Comparison of ENCODE assay signal across 8 cellular contexts in the genomic region with DNA sequence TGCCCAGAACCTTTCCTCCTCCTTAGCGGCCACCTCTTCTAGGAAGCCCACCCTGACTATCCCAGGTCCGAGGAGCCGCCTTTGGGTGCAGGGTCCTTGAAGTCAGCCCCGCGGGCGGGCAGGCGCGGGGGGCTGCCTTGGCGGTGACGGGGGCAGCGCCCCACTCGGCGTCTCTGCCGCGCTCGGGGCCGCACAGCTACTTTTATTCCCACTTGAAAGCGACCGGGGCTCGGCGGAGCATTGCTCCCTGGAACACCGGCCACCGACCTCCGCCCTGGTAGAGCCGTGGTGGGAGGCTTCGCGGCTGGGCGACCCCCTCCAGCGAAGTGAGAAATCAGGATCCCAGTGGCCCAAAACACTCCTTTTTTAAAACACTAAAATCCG. TPM values are rescaled to one million over a fixed set of nuclear protein-coding genes. Genes with fewer than 3 reads are reported as not detected.
DNase-seq lines count a peak whose midpoint lies in the region; ATAC-seq and TF ChIP-seq lines count a peak whose summit lies in the region.

No MANE protein-coding gene starts in this region.

- H3K27me3 ChIP-seq in foreskin keratinocyte, result peaks cover 18% of the 10 kb centered on the region

- peak overlapping the region; percentile 59 for H3K4me3 ChIP-seq in WI38 (ENCODE audit: low read depth, low read length)

- DNase-seq in DMS79 treated with DMSO at 0.1 percent for 48 hours (lab: John Stamatoyannopoulos, UW), result peak; percentile 1
- DNase-seq in DMS79 (lab: John Stamatoyannopoulos, UW), result no peak
- no peak for DNase-seq in foreskin keratinocyte
- no peak for DNase-seq in stimulated activated effector memory CD8-positive, alpha-beta T cell treated with anti-CD3 and anti-CD28 coated beads, Interleukin-12 subunit alpha, Interleukin-12 subunit beta, amount 100 ng/mL, for 72 hours (ENCODE audit: low spot score in 2 of 2)
- DNase-seq in SIG-M5 (lab: John Stamatoyannopoulos, UW), result no peak
- no peak for DNase-seq in stimulated activated CD4-positive, alpha-beta T cell treated with anti-CD3 and anti-CD28 coated beads, Interleukin-2, amount 100 ng/mL, for 24 hours

- H3K27ac Mint-ChIP-seq in stimulated activated effector memory CD8-positive, alpha-beta T cell treated with anti-CD3 and anti-CD28 coated beads, Interleukin-12 subunit alpha, Interleukin-12 subunit beta, amount 100 ng/mL, for 72 hours, result no peak overlapping the region

- no peak for TF ChIP-seq CTCF in WI38 (IDR thresholded peaks at IDR 0.05; ENCODE audit: low read depth, low read length)
- peak; percentile 1 for TF ChIP-seq CTCF in foreskin keratinocyte (conservative IDR thresholded peaks at IDR 0.05)

- H3K4me1 ChIP-seq in foreskin keratinocyte, result no peaks in the 10 kb centered on the region

- H3K4me3 Mint-ChIP-seq in stimulated activated effector memory CD8-positive, alpha-beta T cell treated with anti-CD3 and anti-CD28 coated beads, Interleukin-12 subunit alpha, Interleukin-12 subunit beta, amount 100 ng/mL, for 72 hours, result peak overlapping the region; percentile 66

- H3K4me1 Mint-ChIP-seq in stimulated activated effector memory CD8-positive, alpha-beta T cell treated with anti-CD3 and anti-CD28 coated beads, Interleukin-12 subunit alpha, Interleukin-12 subunit beta, amount 100 ng/mL, for 72 hours, result peaks cover 15% of the 10 kb centered on the region

- H3K9me3 Mint-ChIP-seq in stimulated activated effector memory CD8-positive, alpha-beta T cell treated with anti-CD3 and anti-CD28 coated beads, Interleukin-12 subunit alpha, Interleukin-12 subunit beta, amount 100 ng/mL, for 72 hours, result no peaks in the 10 kb centered on the region

- ATAC-seq in foreskin keratinocyte (no peak), HG02840 (IDR thresholded peaks at IDR 0.05; ENCODE audit: low FRiP score, unreplicated experiment) (no peak)
- no peak for ATAC-seq in stimulated activated effector memory CD8-positive, alpha-beta T cell treated with anti-CD3 and anti-CD28 coated beads, Interleukin-12 subunit alpha, Interleukin-12 subunit beta, amount 100 ng/mL, for 72 hours

- no peak overlapping the region for H3K27ac ChIP-seq in foreskin keratinocyte

- H3K36me3 Mint-ChIP-seq in stimulated activated effector memory CD8-positive, alpha-beta T cell treated with anti-CD3 and anti-CD28 coated beads, Interleukin-12 subunit alpha, Interleukin-12 subunit beta, amount 100 ng/mL, for 72 hours, result no peaks in the 10 kb centered on the region

RNA-seq across cellular contexts. Expression of a gene that starts 0.8 kb away (rescaled TPM):
- total RNA-seq in foreskin keratinocyte, result 4.6 and 6.3 TPM in 2 replicates
- 6.1 and 8.5 TPM in 2 replicates for polyA plus RNA-seq in foreskin keratinocyte

RNA-seq across cellular contexts. Expression of a gene that starts 9.5 kb away (rescaled TPM):
- 13.8 and 20.4 TPM in 2 replicates for total RNA-seq in foreskin keratinocyte
- polyA plus RNA-seq in foreskin keratinocyte, result 15.0 and 25.3 TPM in 2 replicates

RNA-seq across cellular contexts. Expression of a gene that starts 19.9 kb away (rescaled TPM):
- total RNA-seq in foreskin keratinocyte, result 8.3 and 11.7 TPM in 2 replicates
- polyA plus RNA-seq in foreskin keratinocyte, result 12.7 and 14.0 TPM in 2 replicates

RNA-seq across cellular contexts. Expression of a gene that starts 26.2 kb away (rescaled TPM):
- 21.6 and 22.6 TPM in 2 replicates for total RNA-seq in foreskin keratinocyte
- polyA plus RNA-seq in foreskin keratinocyte, result 12.9 and 13.4 TPM in 2 replicates

RNA-seq across cellular contexts. Expression of a gene that starts 36.4 kb away (rescaled TPM):
- total RNA-seq in foreskin keratinocyte, result 109 TPM in 2 replicates
- polyA plus RNA-seq in foreskin keratinocyte, result 81.8 and 96.0 TPM in 2 replicates
